Comparison of ENCODE assay signal across 1 cellular context in genomic region chr7:35647171-35647574, GRCh38.
TF ChIP-seq lines count a peak whose summit lies in the region.

No MANE protein-coding gene starts in this region.

TF ChIP-seq in HepG2, 621 proteins besides CTCF, POLR2A, EP300 and RAD21 (continued from another document and continues in another):
- TF ChIP-seq ZNF710 (CRISPR knock-in tag; IDR thresholded peaks at IDR 0.05; ENCODE audit: borderline replicate concordance) (no peak), ZNF18 (CRISPR knock-in tag; IDR thresholded peaks at IDR 0.05; ENCODE audit: insufficient replicate concordance) (no peak), MXD3 (CRISPR knock-in tag; IDR thresholded peaks at IDR 0.05) (no peak), SOX5 (CRISPR knock-in tag; IDR thresholded peaks at IDR 0.05; ENCODE audit: borderline replicate concordance) (peak; percentile 48; the same call in 1 of the 2 replicates), ZSCAN25 (CRISPR knock-in tag; IDR thresholded peaks at IDR 0.05) (no peak), TBX3 (IDR thresholded peaks at IDR 0.05; ENCODE audit: borderline replicate concordance) (no peak), ASH2L (IDR thresholded peaks at IDR 0.05; ENCODE audit: insufficient read length, low read depth, low read length) (no peak), GPBP1L1 (CRISPR knock-in tag; IDR thresholded peaks at IDR 0.05) (no peak), HIC2 (CRISPR knock-in tag; IDR thresholded peaks at IDR 0.05; ENCODE audit: low read depth) (no peak), ZC3H4 (CRISPR knock-in tag; IDR thresholded peaks at IDR 0.05; ENCODE audit: borderline replicate concordance) (no peak), KLF12 (CRISPR knock-in tag; IDR thresholded peaks at IDR 0.05; ENCODE audit: borderline replicate concordance) (no peak), KDM6A (CRISPR knock-in tag; IDR thresholded peaks at IDR 0.05; ENCODE audit: low read depth) (peak; percentile 46; the same call in 1 of the 2 replicates), ZNF800 (CRISPR knock-in tag; IDR thresholded peaks at IDR 0.05) (no peak), ZMAT5 (CRISPR knock-in tag; IDR thresholded peaks at IDR 0.05; ENCODE audit: borderline replicate concordance, low read depth) (no peak), ZNF747 (CRISPR knock-in tag; IDR thresholded peaks at IDR 0.05; ENCODE audit: borderline replicate concordance) (no peak), NCOA2 (CRISPR knock-in tag; IDR thresholded peaks at IDR 0.05) (no peak), HOXA7 (CRISPR knock-in tag; IDR thresholded peaks at IDR 0.05) (no peak), ZNF713 (CRISPR knock-in tag; IDR thresholded peaks at IDR 0.05) (no peak), ZNF3 (CRISPR knock-in tag; IDR thresholded peaks at IDR 0.05) (no peak), TBL1XR1 (IDR thresholded peaks at IDR 0.05; ENCODE audit: borderline replicate concordance, low read length, partially characterized antibody) (no peak), TFE3 (CRISPR knock-in tag; IDR thresholded peaks at IDR 0.05) (peak; percentile 52; the same call in 1 of the 2 replicates), ZNF251 (CRISPR knock-in tag; IDR thresholded peaks at IDR 0.05) (no peak), KMT2B (CRISPR knock-in tag; IDR thresholded peaks at IDR 0.05) (no peak), SP5 (CRISPR knock-in tag; IDR thresholded peaks at IDR 0.05; ENCODE audit: borderline replicate concordance, low read depth) (no peak), NR2F1 (CRISPR knock-in tag; IDR thresholded peaks at IDR 0.05) (no peak), SUZ12 (IDR thresholded peaks at IDR 0.05; ENCODE audit: low read depth, low read length) (no peak), ZSCAN9 (CRISPR knock-in tag; IDR thresholded peaks at IDR 0.05; ENCODE audit: borderline replicate concordance) (no peak), ZNF362 (CRISPR knock-in tag; IDR thresholded peaks at IDR 0.05; ENCODE audit: borderline replicate concordance) (peak; percentile 70; the same call in 1 of the 2 replicates), HNRNPH1 (optimal IDR thresholded peaks at IDR 0.05; ENCODE audit: low read depth, low read length) (no peak), ADNP (CRISPR knock-in tag; IDR thresholded peaks at IDR 0.05) (no peak), ZNF260 (CRISPR knock-in tag; IDR thresholded peaks at IDR 0.05; ENCODE audit: borderline replicate concordance, low read depth) (no peak), PAX8 (CRISPR knock-in tag; IDR thresholded peaks at IDR 0.05; ENCODE audit: borderline replicate concordance) (no peak), TP53 (CRISPR knock-in tag; conservative IDR thresholded peaks at IDR 0.05) (no peak), SATB2 (CRISPR knock-in tag; IDR thresholded peaks at IDR 0.05) (no peak), CHCHD3 (CRISPR knock-in tag; IDR thresholded peaks at IDR 0.05) (no peak), ZNF788 (CRISPR knock-in tag; IDR thresholded peaks at IDR 0.05; ENCODE audit: borderline replicate concordance) (no peak), GATAD2A (CRISPR knock-in tag; IDR thresholded peaks at IDR 0.05) (no peak; the same call in 1 of the 2 replicates), PLSCR1 (CRISPR knock-in tag; IDR thresholded peaks at IDR 0.05; ENCODE audit: borderline replicate concordance) (no peak), NR2C2 (CRISPR knock-in tag; IDR thresholded peaks at IDR 0.05; ENCODE audit: borderline replicate concordance) (no peak), GRHL1 (CRISPR knock-in tag; conservative IDR thresholded peaks at IDR 0.05) (no peak), SMAD3 (CRISPR knock-in tag; IDR thresholded peaks at IDR 0.05) (no peak), ZNF34 (CRISPR knock-in tag; IDR thresholded peaks at IDR 0.05; ENCODE audit: borderline replicate concordance) (no peak), MED1 (CRISPR knock-in tag; IDR thresholded peaks at IDR 0.05) (0 out of 2 replicates have a peak, but pooled peaks have one; percentile 10), ZNF556 (CRISPR knock-in tag; IDR thresholded peaks at IDR 0.05; ENCODE audit: borderline replicate concordance) (no peak), PHF21A (CRISPR knock-in tag; IDR thresholded peaks at IDR 0.05) (no peak), RFX1 (IDR thresholded peaks at IDR 0.05) (no peak), ISX (CRISPR knock-in tag; conservative IDR thresholded peaks at IDR 0.05) (no peak), BRD4 (CRISPR knock-in tag; IDR thresholded peaks at IDR 0.05) (no peak), GATA4 (IDR thresholded peaks at IDR 0.05; ENCODE audit: borderline replicate concordance, low read depth) (no peak), ZBTB21 (CRISPR knock-in tag; IDR thresholded peaks at IDR 0.05) (no peak)
